In the genomic region with DNA sequence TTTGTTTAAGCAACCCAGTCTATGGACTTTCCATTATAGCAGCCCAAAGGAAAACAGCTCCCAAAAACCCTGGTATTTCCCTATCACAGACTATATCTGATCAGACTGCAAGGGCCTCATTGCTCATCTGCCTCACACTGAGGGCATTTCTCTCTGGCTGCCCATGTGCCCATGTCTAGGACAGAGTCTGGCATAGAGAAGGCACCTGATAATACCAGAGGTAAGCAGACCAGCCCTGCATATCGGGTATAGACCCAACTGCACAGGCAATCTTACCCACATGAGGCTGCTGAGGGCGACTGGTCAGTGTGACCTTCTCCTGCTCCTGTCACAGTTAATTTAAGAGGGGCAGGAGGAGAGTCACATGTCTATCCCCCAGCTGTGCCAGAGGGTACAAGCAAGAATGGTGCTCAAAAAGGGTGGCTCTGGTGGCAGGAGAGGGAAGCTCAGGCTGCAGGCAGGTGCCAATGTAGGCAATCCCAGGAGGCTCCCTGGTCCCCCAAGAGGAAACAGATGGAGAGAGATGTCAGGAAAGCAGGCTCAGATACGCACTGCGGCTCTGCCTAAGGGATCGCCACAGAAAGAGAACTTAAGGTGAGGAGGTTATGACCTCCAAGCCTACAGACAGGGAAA, we compare ENCODE assay signal across 8 cellular contexts. TPM values are rescaled to one million over a fixed set of nuclear protein-coding genes. Genes with fewer than 3 reads are reported as not detected.
DNase-seq lines count a peak whose midpoint lies in the region; ATAC-seq and TF ChIP-seq lines count a peak whose summit lies in the region.

No MANE protein-coding gene starts in this region.

- peaks cover 10% of the 10 kb centered on the region for H3K27me3 ChIP-seq in iPS-18a (ENCODE audit: control insufficient read depth, insufficient read depth, low read length)

- DNase-seq in activated naive CD4-positive, alpha-beta T cell treated with anti-CD3 and anti-CD28 coated beads, Interleukin-2, amount 10 ng/mL, durations not matched to agents 7 days and 5 days = no peak
- DNase-seq in activated naive CD4-positive, alpha-beta T cell treated with Interleukin-2 at 50 U/mL for 16 hours = no peak
- no peak for DNase-seq in activated B cell treated with CpG ODN at 0.5 μM for 24 hours
- DNase-seq in substantia nigra (lab: John Stamatoyannopoulos, UW) = no peak
- no peak for DNase-seq in NOMO-1 treated with dmso at 0.1 percent for 144 hours (lab: John Stamatoyannopoulos, UW; ENCODE audit: unreplicated experiment)

- ATAC-seq in activated B cell treated with CpG ODN at 0.5 μM for 24 hours (ENCODE audit: low read depth) (no peak), GM18519 (IDR thresholded peaks at IDR 0.05; ENCODE audit: low FRiP score, unreplicated experiment) (no peak), GM19035 (IDR thresholded peaks at IDR 0.05; ENCODE audit: unreplicated experiment) (no peak)

- H3K27me3 Mint-ChIP-seq in activated naive CD4-positive, alpha-beta T cell treated with anti-CD3 and anti-CD28 coated beads, Interleukin-2, amount 10 ng/mL, durations not matched to agents 7 days and 5 days = peaks cover 7% of the 10 kb centered on the region
- H3K27me3 Mint-ChIP-seq in activated B cell treated with CpG ODN at 0.5 μM for 24 hours = no peaks in the 10 kb centered on the region

- intact Hi-C loops in activated B cell treated with CpG ODN at 0.5 μM for 24 hours (cut with micrococcal nuclease) = loop anchor here (2.0 kb wide), 1 partner anchor 1011 kb away; the partner anchor contains the start of gene MYD88

- H3K4me1 Mint-ChIP-seq in activated naive CD4-positive, alpha-beta T cell treated with anti-CD3 and anti-CD28 coated beads, Interleukin-2, amount 10 ng/mL, durations not matched to agents 7 days and 5 days = peaks cover 77% of the 10 kb centered on the region
- H3K4me1 Mint-ChIP-seq in activated B cell treated with CpG ODN at 0.5 μM for 24 hours = peaks cover 78% of the 10 kb centered on the region

- peaks cover 6% of the 10 kb centered on the region for H3K36me3 ChIP-seq in iPS-18a (ENCODE audit: control insufficient read depth, low read depth, low read length)

- POLR2A ChIA-PET in activated B cell treated with CpG ODN at 0.5 μM for 24 hours (lab: Charles Lee) = interaction anchor here (3.0 to 6.0 kb wide), 2 partner anchors 23 to 105 kb away, joined by 7 to 42 read pairs; no protein-coding TSS in a partner anchor

- H3K4me3 Mint-ChIP-seq in activated naive CD4-positive, alpha-beta T cell treated with anti-CD3 and anti-CD28 coated beads, Interleukin-2, amount 10 ng/mL, durations not matched to agents 7 days and 5 days = peak overlapping the region; percentile 91
- peak overlapping the region; percentile 98 for H3K4me3 Mint-ChIP-seq in activated B cell treated with CpG ODN at 0.5 μM for 24 hours

- H3K4me3 ChIP-seq in iPS-18a (ENCODE audit: low read length) = peak overlapping the region; percentile 75

- H3K4me1 ChIP-seq in iPS-18a (ENCODE audit: control insufficient read depth, low read depth, low read length) = peaks cover 58% of the 10 kb centered on the region

- H3K27ac Mint-ChIP-seq in activated naive CD4-positive, alpha-beta T cell treated with anti-CD3 and anti-CD28 coated beads, Interleukin-2, amount 10 ng/mL, durations not matched to agents 7 days and 5 days = peak overlapping the region; percentile 97
- peak overlapping the region; percentile 99 for H3K27ac Mint-ChIP-seq in activated B cell treated with CpG ODN at 0.5 μM for 24 hours

- peaks cover 45% of the 10 kb centered on the region for H3K36me3 Mint-ChIP-seq in activated naive CD4-positive, alpha-beta T cell treated with anti-CD3 and anti-CD28 coated beads, Interleukin-2, amount 10 ng/mL, durations not matched to agents 7 days and 5 days
- H3K36me3 Mint-ChIP-seq in activated B cell treated with CpG ODN at 0.5 μM for 24 hours (ENCODE audit: low read depth) = peaks cover 31% of the 10 kb centered on the region

- TF ChIP-seq CTCF in activated B cell treated with CpG ODN at 0.5 μM for 24 hours (IDR thresholded peaks at IDR 0.05) = no peak

- no peaks in the 10 kb centered on the region for H3K9me3 ChIP-seq in iPS-18a (ENCODE audit: control insufficient read depth, low read depth, low read length)

- CTCF ChIA-PET in activated naive CD4-positive, alpha-beta T cell treated with anti-CD3 and anti-CD28 coated beads, Interleukin-2, amount 10 ng/mL, durations not matched to agents 7 days and 5 days (lab: Charles Lee) = interaction anchor here (1.0 to 1.8 kb wide), 3 partner anchors 25 to 138 kb away, joined by 3 to 12 read pairs (median 3); no protein-coding TSS in a partner anchor
- CTCF ChIA-PET in activated B cell treated with CpG ODN at 0.5 μM for 24 hours (lab: Charles Lee) = interaction anchor here (0.6 to 1.2 kb wide), 3 partner anchors 40 to 228 kb away, joined by 3 to 5 read pairs (median 4); no protein-coding TSS in a partner anchor

- peak overlapping the region; percentile 42 for H3K9ac ChIP-seq in iPS-18a (ENCODE audit: low read length)

- no peaks in the 10 kb centered on the region for H3K9me3 Mint-ChIP-seq in activated naive CD4-positive, alpha-beta T cell treated with anti-CD3 and anti-CD28 coated beads, Interleukin-2, amount 10 ng/mL, durations not matched to agents 7 days and 5 days
- H3K9me3 Mint-ChIP-seq in activated B cell treated with CpG ODN at 0.5 μM for 24 hours = no peaks in the 10 kb centered on the region

- H3K27ac ChIP-seq in iPS-18a (ENCODE audit: low read length) (no peak overlapping the region), substantia nigra (ENCODE audit: low read depth, low read length, poor library complexity, severe bottlenecking) (peak overlapping the region; percentile 84)

RNA-seq across cellular contexts. Expression of gene CSRNP1, which starts 3.1 kb away (rescaled TPM):
- 17.5 and 18.1 TPM in 2 replicates for total RNA-seq in activated B cell treated with CpG ODN at 0.5 μM for 24 hours

RNA-seq across cellular contexts. Expression of gene XIRP1, which starts 42.1 kb away (rescaled TPM):
- 0.29 and 0.60 TPM in 2 replicates for total RNA-seq in activated B cell treated with CpG ODN at 0.5 μM for 24 hours

RNA-seq across cellular contexts. Expression of gene TTC21A, which starts 42.8 kb away (rescaled TPM):
- 11.4 and 15.9 TPM in 2 replicates for total RNA-seq in activated B cell treated with CpG ODN at 0.5 μM for 24 hours

RNA-seq across cellular contexts. Expression of gene GORASP1, which starts 42.9 kb away (rescaled TPM):
- 41.6 and 47.8 TPM in 2 replicates for total RNA-seq in activated B cell treated with CpG ODN at 0.5 μM for 24 hours
